8 cellular contexts compared by ENCODE assay signal in genomic region chr5:142145106-142145900, GRCh38. TPM values are rescaled to one million over a fixed set of nuclear protein-coding genes. Genes with fewer than 3 reads are reported as not detected.
A peak's percentile ranks its signal among the peaks of the same experiment; 100 is the strongest.
DNase-seq lines count a peak whose midpoint lies in the region; ATAC-seq and TF ChIP-seq lines count a peak whose summit lies in the region.

No MANE protein-coding gene starts in this region.

- H3K27ac Mint-ChIP-seq in T-helper 17 cell = no peak overlapping the region

- H3K36me3 Mint-ChIP-seq in T-helper 17 cell (ENCODE audit: low read depth) = peaks cover 4% of the 10 kb centered on the region

- in situ Hi-C loops in astrocyte of the cerebellum (cut with HindIII; ENCODE audit: low sequenced_read_pairs) = loop anchor here (5.0 kb wide), 1 partner anchor 148 kb away; no protein-coding TSS in a partner anchor

- no peaks in the 10 kb centered on the region for H3K4me1 Mint-ChIP-seq in T-helper 17 cell

- no peaks in the 10 kb centered on the region for H3K27me3 Mint-ChIP-seq in T-helper 17 cell

- peak; percentile 84 for ATAC-seq in GM21619 (IDR thresholded peaks at IDR 0.05; ENCODE audit: unreplicated experiment)
- peak; percentile 85 for ATAC-seq in T-helper 17 cell

- TF ChIP-seq CTCF in astrocyte of the cerebellum (IDR thresholded peaks at IDR 0.05; ENCODE audit: low read depth, low read length, missing control alignments) = peak; percentile 88

- H3K4me3 Mint-ChIP-seq in T-helper 17 cell = no peak overlapping the region

- no peaks in the 10 kb centered on the region for H3K9me3 ChIP-seq in T-helper 17 cell (ENCODE audit: control insufficient read depth, low read length, poor library complexity, severe bottlenecking)

- DNase-seq in ELR (ENCODE audit: low read depth) (peak; percentile 79), LoVo (ENCODE audit: low spot score) (peak; percentile 61), T-helper 17 cell (peak in 1 of 3 donors; percentile 46), astrocyte of the cerebellum (ENCODE audit: low read depth) (peak; percentile 50), iPS DF 4.7 (ENCODE audit: extremely low read depth, low spot score) (peak; percentile 66), DMS153 (lab: John Stamatoyannopoulos, UW) (no peak)
- peak; percentile 14 to 38 for DNase-seq in stimulated activated CD4-positive, alpha-beta T cell treated with anti-CD3 and anti-CD28 coated beads, Interleukin-1b, Interleukin-23, amount 100 ng/mL, for 1 hour (ENCODE audit: low read depth in 2 of 2)

- no peak overlapping the region for H3K4me3 ChIP-seq in astrocyte of the cerebellum (ENCODE audit: low read depth, low read length)

RNA-seq across cellular contexts. Expression of gene NDFIP1, which starts 36.7 kb away (rescaled TPM):
- 10 to 100 TPM; 89.6 to 92.9 TPM for total RNA-seq in T-helper 17 cell
